ENCODE assay signal across 14 cellular contexts in the genomic region with DNA sequence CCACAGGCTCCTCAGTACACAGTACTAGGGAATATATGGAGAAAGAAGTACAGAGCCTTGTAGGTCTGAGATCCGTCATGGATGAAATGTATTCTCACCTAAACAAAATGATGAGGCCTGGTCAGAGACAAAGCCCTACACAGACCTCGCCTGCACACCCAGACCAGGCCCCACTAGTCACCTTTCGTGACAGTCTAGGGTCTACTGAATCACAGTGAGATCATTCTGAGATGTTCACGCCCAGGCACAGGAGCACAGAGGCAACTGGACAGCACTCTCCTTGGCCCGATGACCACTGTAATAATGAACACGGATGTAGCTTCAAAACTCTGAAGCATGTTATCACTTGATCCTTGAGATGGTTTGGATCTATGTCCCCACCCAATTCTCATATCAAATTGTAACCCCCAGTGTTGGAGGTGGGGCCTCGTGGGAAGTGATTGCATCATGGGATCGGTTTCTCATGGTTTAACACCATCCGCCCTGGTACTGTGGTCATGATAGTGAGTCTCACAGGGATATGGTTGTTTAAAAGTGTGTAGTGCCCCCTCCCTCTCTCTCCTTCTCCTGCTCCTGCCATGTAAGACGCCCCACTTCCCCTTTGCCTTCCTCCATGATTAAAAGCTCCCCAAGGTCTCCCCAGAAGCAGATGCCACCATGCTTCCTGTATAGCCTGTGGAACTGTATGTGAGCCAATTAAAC. TPM values are rescaled to one million over a fixed set of nuclear protein-coding genes. Genes with fewer than 3 reads are reported as not detected.
A peak's percentile ranks its signal among the peaks of the same experiment; 100 is the strongest.
DNase-seq lines count a peak whose midpoint lies in the region; ATAC-seq, FAIRE-seq and TF ChIP-seq lines count a peak whose summit lies in the region.
"Had no signal": no experiment of that assay in that cellular context is flagged by ENCODE, and none has a peak within 500 bp of the region (broad histone marks: within the 10 kb centered on the region; RNA-seq: fewer than 3 reads in every experiment).

No MANE protein-coding gene starts in this region.

- H4K8ac ChIP-seq in mesenchymal stem cell (ENCODE audit: low read length) = no peak overlapping the region

- H3K18ac ChIP-seq in mesenchymal stem cell (ENCODE audit: low read depth in 1 of 2, low read length in 2 of 2) = peak overlapping the region in 1 of 2 experiments; percentile 56

- peak overlapping the region; percentile 58 to 92 (median 79) for H3K4me2 ChIP-seq in BLaER1 treated with 17β-estradiol and CSF1 and Interleukin-3, amounts not matched to agents 10 nM and 100 nM
- no peak overlapping the region for H3K4me2 ChIP-seq in mesenchymal stem cell (ENCODE audit: low read length, poor library complexity, severe bottlenecking)

- no peak overlapping the region for H3K14ac ChIP-seq in mesenchymal stem cell (ENCODE audit: low read length in 2 of 2)

- H3K9ac ChIP-seq in BLaER1 treated with 17β-estradiol and CSF1 and Interleukin-3, amounts not matched to agents 10 nM and 100 nM = peak overlapping the region in 9 of 11 experiments; percentile 37 to 79 (median 70); a peak in 18 of 22 replicates
- no peak overlapping the region for H3K9ac ChIP-seq in mesenchymal stem cell (ENCODE audit: low read length)

- DNase-seq in ELR (ENCODE audit: low read depth) (peak; percentile 68), activated B cell treated with CpG ODN at 0.5 μM for 24 hours (no peak), mesenchymal stem cell (no peak), chondrocyte (ENCODE audit: low spot score) (no peak), frontal cortex (ENCODE audit: low spot score in 2 of 2) (no peak)
- DNase-seq: Caco-2; effector CD4-positive, alpha-beta T cell; foreskin fibroblast; NCI-H2029 treated with DMSO at 0.1 percent for 48 hours; stimulated activated CD4-positive, alpha-beta T cell treated with anti-CD3 and anti-CD28 coated beads, Interleukin-2, amount 100 ng/mL, for 24 hours had no signal

- CTCF ChIA-PET in activated B cell treated with CpG ODN at 0.5 μM for 24 hours (lab: Charles Lee) = interaction anchor here (1.5 kb wide), 1 partner anchor 25 kb away, joined by 5 read pairs; no protein-coding TSS in a partner anchor

- peak overlapping the region in 1 of 2 experiments; percentile 92 for H2BK12ac ChIP-seq in mesenchymal stem cell (ENCODE audit: low read length in 2 of 2)

- peaks cover 34 to 64% (median 50%) of the 10 kb centered on the region in 10 experiments for H3K4me1 ChIP-seq in BLaER1 treated with 17β-estradiol and CSF1 and Interleukin-3, amounts not matched to agents 10 nM and 100 nM
- peaks cover 6% of the 10 kb centered on the region for H3K4me1 ChIP-seq in mesenchymal stem cell (ENCODE audit: control insufficient read depth, insufficient read depth, low read depth, low read length)
- H3K4me1 ChIP-seq: Caco-2, prostate gland had no signal

- no peak for TF ChIP-seq POLR2A in GM18505 (IDR thresholded peaks at IDR 0.05; ENCODE audit: borderline replicate concordance, extremely low read depth, insufficient read depth, insufficient read length)

- H2BK120ac ChIP-seq in mesenchymal stem cell (ENCODE audit: low read depth, low read length) = no peak overlapping the region

- H3K27ac Mint-ChIP-seq in activated B cell treated with CpG ODN at 0.5 μM for 24 hours (peak overlapping the region; percentile 20), chondrocyte (ENCODE audit: unreplicated experiment) (no peak overlapping the region)

- TF ChIP-seq CTCF in activated B cell treated with CpG ODN at 0.5 μM for 24 hours (IDR thresholded peaks at IDR 0.05) (no peak), chondrocyte (IDR thresholded peaks at IDR 0.05) (no peak)

- H3K4ac ChIP-seq in mesenchymal stem cell (ENCODE audit: low read depth in 1 of 2, low read length in 2 of 2) = peak overlapping the region in 1 of 2 experiments; percentile 5

- no peak overlapping the region for H2BK5ac ChIP-seq in mesenchymal stem cell (ENCODE audit: low read depth, low read length, poor library complexity, severe bottlenecking)

- H3K4me1 Mint-ChIP-seq in activated B cell treated with CpG ODN at 0.5 μM for 24 hours (peaks cover 56% of the 10 kb centered on the region), chondrocyte (ENCODE audit: low read depth) (peaks cover 28% of the 10 kb centered on the region)

- peaks cover 0 to 44% (median 0%) of the 10 kb centered on the region in 11 experiments; a peak in 3 of 22 replicates for H4K20me1 ChIP-seq in BLaER1 treated with 17β-estradiol and CSF1 and Interleukin-3, amounts not matched to agents 10 nM and 100 nM

- H3K23ac ChIP-seq in mesenchymal stem cell (ENCODE audit: low read length in 2 of 2) = no peak overlapping the region

- H3K27me3 ChIP-seq in BLaER1 treated with 17β-estradiol and CSF1 and Interleukin-3, amounts not matched to agents 10 nM and 100 nM = no peaks in the 10 kb centered on the region
- no peaks in the 10 kb centered on the region for H3K27me3 ChIP-seq in mesenchymal stem cell (ENCODE audit: control insufficient read depth in 1 of 2, insufficient read depth in 1 of 2, low read length in 2 of 2)

- H3K27me3 Mint-ChIP-seq in activated B cell treated with CpG ODN at 0.5 μM for 24 hours = no peaks in the 10 kb centered on the region
- H3K27me3 Mint-ChIP-seq in chondrocyte (ENCODE audit: low read depth) = no peaks in the 10 kb centered on the region

- no peak overlapping the region for H4K91ac ChIP-seq in mesenchymal stem cell (ENCODE audit: low read length)

- H2BK15ac ChIP-seq in mesenchymal stem cell (ENCODE audit: low read depth, poor library complexity, severe bottlenecking) = no peak overlapping the region

- H3K4me3 Mint-ChIP-seq in activated B cell treated with CpG ODN at 0.5 μM for 24 hours (no peak overlapping the region), chondrocyte (ENCODE audit: unreplicated experiment) (no peak overlapping the region)

- peak overlapping the region in 5 of 10 experiments; percentile 5 to 37 (median 17); a peak in 5 of 20 replicates for H3K4me3 ChIP-seq in BLaER1 treated with 17β-estradiol and CSF1 and Interleukin-3, amounts not matched to agents 10 nM and 100 nM
- H3K4me3 ChIP-seq in mesenchymal stem cell (ENCODE audit: insufficient read depth in 1 of 2, low read depth in 1 of 2, low read length in 2 of 2) = no peak overlapping the region
- H3K4me3 ChIP-seq: prostate gland had no signal

- H3K9me3 ChIP-seq in BLaER1 treated with 17β-estradiol and CSF1 and Interleukin-3, amounts not matched to agents 10 nM and 100 nM (replicated peaks in 1 of 11) = peaks cover 0 to 12% (median 0%) of the 10 kb centered on the region in 11 experiments; a peak in 4 of 22 replicates
- no peaks in the 10 kb centered on the region for H3K9me3 ChIP-seq in mesenchymal stem cell (ENCODE audit: control insufficient read depth, low read length)
- H3K9me3 ChIP-seq: Caco-2, prostate gland had no signal

- ATAC-seq in activated B cell treated with CpG ODN at 0.5 μM for 24 hours (ENCODE audit: low read depth) (no peak), GM18505 (IDR thresholded peaks at IDR 0.05; ENCODE audit: unreplicated experiment) (no peak)

- 95% methylated on average over 7 of the region's 10 CpGs for WGBS in mesenchymal stem cell

- peaks cover 21% of the 10 kb centered on the region for H3K79me1 ChIP-seq in mesenchymal stem cell (replicated peaks; ENCODE audit: low read length, poor library complexity, severe bottlenecking)

- H3K27ac ChIP-seq in BLaER1 treated with 17β-estradiol and CSF1 and Interleukin-3, amounts not matched to agents 10 nM and 100 nM = peak overlapping the region in 10 of 11 experiments; percentile 32 to 95 (median 90); a peak in 20 of 22 replicates
- no peak overlapping the region for H3K27ac ChIP-seq in mesenchymal stem cell (ENCODE audit: low read length, poor library complexity, severe bottlenecking)
- H3K27ac ChIP-seq: prostate gland had no signal

- H3K9me3 Mint-ChIP-seq in activated B cell treated with CpG ODN at 0.5 μM for 24 hours (no peaks in the 10 kb centered on the region), chondrocyte (ENCODE audit: low read depth) (no peaks in the 10 kb centered on the region)

- no peak for FAIRE-seq in frontal cortex (lab: Jason Lieb, UNC)
- FAIRE-seq: islet of Langerhans had no signal

- intact Hi-C loops in activated B cell treated with CpG ODN at 0.5 μM for 24 hours (cut with micrococcal nuclease) = no loop called here

- no peak overlapping the region for H2AFZ ChIP-seq in mesenchymal stem cell (ENCODE audit: low read depth, low read length)

- peak overlapping the region; percentile 52 for H2AK5ac ChIP-seq in mesenchymal stem cell (ENCODE audit: low read length, severe bottlenecking)

- H3K36me3 Mint-ChIP-seq in activated B cell treated with CpG ODN at 0.5 μM for 24 hours (ENCODE audit: low read depth) = peaks cover 7% of the 10 kb centered on the region
- no peaks in the 10 kb centered on the region for H3K36me3 Mint-ChIP-seq in chondrocyte (ENCODE audit: low read depth)

- H3K36me3 ChIP-seq in BLaER1 treated with 17β-estradiol and CSF1 and Interleukin-3, amounts not matched to agents 10 nM and 100 nM = peaks cover 0 to 16% (median 5%) of the 10 kb centered on the region in 11 experiments; a peak in 8 of 22 replicates
- H3K36me3 ChIP-seq in mesenchymal stem cell (ENCODE audit: control insufficient read depth in 1 of 2, insufficient read depth in 2 of 2, low read depth in 1 of 2, low read length in 2 of 2) = no peaks in the 10 kb centered on the region
- H3K36me3 ChIP-seq: prostate gland had no signal

- POLR2A ChIA-PET in activated B cell treated with CpG ODN at 0.5 μM for 24 hours (lab: Charles Lee) = interaction anchor here (1.9 kb wide), 1 partner anchor 13 kb away, joined by 12 read pairs; no protein-coding TSS in a partner anchor

RNA-seq across cellular contexts. Expression of a gene that starts 15.1 kb away (rescaled TPM):
- total RNA-seq in activated B cell treated with CpG ODN at 0.5 μM for 24 hours (159 and 172 TPM in 2 replicates), chondrocyte (14.3 to 22.9 TPM (median 18.5 TPM) in 3 replicates), frontal cortex (10.2 TPM)
- 5.5 TPM for polyA plus RNA-seq in mesenchymal stem cell (2013, experiment 1 of 2)
- polyA plus RNA-seq in mesenchymal stem cell (2013, experiment 2 of 2) = 5.1 TPM
- total RNA-seq: Caco-2 had no signal
